Comparison of ENCODE assay signal across 25 cellular contexts in genomic region chr3:76651784-76652183, GRCh38.
DNase-seq lines count a peak whose midpoint lies in the region; ATAC-seq and TF ChIP-seq lines count a peak whose summit lies in the region.
"Had no signal": no experiment of that assay in that cellular context is flagged by ENCODE, and none has a peak within 500 bp of the region (broad histone marks: within the 10 kb centered on the region; RNA-seq: fewer than 3 reads in every experiment).

No MANE protein-coding gene starts in this region.

- H3K36me3 ChIP-seq in BE2C (no peaks in the 10 kb centered on the region), GM23248 (ENCODE audit: low read depth) (no peaks in the 10 kb centered on the region)
- H3K36me3 ChIP-seq: breast epithelium, SJSA1, transverse colon had no signal

- H3K27me3 ChIP-seq in BE2C (no peaks in the 10 kb centered on the region), GM23248 (replicated peaks; ENCODE audit: insufficient read depth) (no peaks in the 10 kb centered on the region)
- H3K27me3 ChIP-seq: breast epithelium, SJSA1, transverse colon had no signal

- no peaks in the 10 kb centered on the region for H3F3A ChIP-seq in GM23248 (ENCODE audit: insufficient read depth)

- no peaks in the 10 kb centered on the region for H3K9me2 ChIP-seq in GM23248 (ENCODE audit: insufficient read depth)

- in situ Hi-C loops in GM23248 (cut with MboI), result no loop called here

- no peak overlapping the region for H3K9ac ChIP-seq in GM23248

- H3K27ac ChIP-seq in GM23248, result no peak overlapping the region
- H3K27ac ChIP-seq: breast epithelium, HL-60, SJSA1, transverse colon had no signal

- peak; percentile 34; the same call in 1 of the 2 replicates for TF ChIP-seq CTCF in BE2C (IDR thresholded peaks at IDR 0.05; ENCODE audit: low read depth, low read length)

- no peaks in the 10 kb centered on the region for H4K20me1 ChIP-seq in GM23248 (ENCODE audit: insufficient read depth)

- H3K4me1 ChIP-seq in BE2C (no peaks in the 10 kb centered on the region), GM23248 (ENCODE audit: insufficient read depth) (no peaks in the 10 kb centered on the region)
- H3K4me1 ChIP-seq: breast epithelium, SJSA1, transverse colon had no signal

- no peak for DNase-seq in BE2C
- DNase-seq in GM23248, result peak; percentile 5
- DNase-seq in OCI-M1 (lab: John Stamatoyannopoulos, UW), result peak; percentile 11
- DNase-seq in iPS DF 19.7 (ENCODE audit: low read depth, low spot score), result peak; percentile 33
- DNase-seq in activated T-cell treated with anti-CD3 and anti-CD28 coated beads, Interleukin-2, amount 50 U/mL, for 48 hours, result no peak
- DNase-seq: activated CD4-positive, alpha-beta T cell treated with anti-CD3 and anti-CD28 coated beads, Interleukin-2, amount 50 U/mL, for 4 hours; activated CD4-positive, CD25-positive, alpha-beta regulatory T cell; effector memory CD4-positive, alpha-beta T cell; head of caudate nucleus; left cardiac atrium; MV-4-11; NCI-H1694 treated with DMSO at 0.1 percent for 48 hours; NCI-H2171 treated with DMSO at 0.1 percent for 48 hours; NCI-H510A treated with DMSO at 0.1 percent for 48 hours; posterior cingulate gyrus; right cardiac atrium; RPMI8226; stimulated activated CD4-positive, alpha-beta T cell treated with anti-CD3 and anti-CD28 coated beads, Interleukin-2, amount 100 ng/mL, for 24 hours; T-cell; transverse colon had no signal

- H3K79me2 ChIP-seq in GM23248 (ENCODE audit: insufficient read depth), result no peaks in the 10 kb centered on the region

- H3K4me2 ChIP-seq in GM23248 (ENCODE audit: unreplicated experiment), result no peak overlapping the region

- WGBS in GM23248 (ENCODE audit: low coverage in 1 of 2, low lambda C conversion rate in 2 of 2, missing lambda C conversion rate in 2 of 2), 2 experiments, result 50 to 62% methylated on average over 1 of the region's 1 CpG

- H2AFZ ChIP-seq in GM23248, result no peak overlapping the region

- H3K4me3 ChIP-seq in BE2C (ENCODE audit: low read depth, low read length), result no peak overlapping the region
- H3K4me3 ChIP-seq in GM23248, result no peak overlapping the region
- H3K4me3 ChIP-seq: breast epithelium, SJSA1, transverse colon had no signal

- H3K9me3 ChIP-seq in BE2C (no peaks in the 10 kb centered on the region), GM23248 (ENCODE audit: low read depth) (no peaks in the 10 kb centered on the region)
- H3K9me3 ChIP-seq: breast epithelium, SJSA1, transverse colon had no signal

- ATAC-seq in GM21786 (IDR thresholded peaks at IDR 0.05; ENCODE audit: unreplicated experiment) (no peak), HG03175 (IDR thresholded peaks at IDR 0.05; ENCODE audit: unreplicated experiment) (no peak)
- ATAC-seq: left cardiac atrium, right cardiac atrium, T-cell had no signal

Comparison
In these comparisons a context has a peak if more than half of its experiments do, and no peak if none do; other contexts are left out.
1. DNase-seq: peak in GM23248 (single experiment), OCI-M1 (single experiment) and iPS DF 19.7 (single experiment); none in BE2C (single experiment) and activated T-cell treated with anti-CD3 and anti-CD28 coated beads, Interleukin-2, amount 50 U/mL, for 48 hours (0 of 2).